In genomic region chr21:42075686-42076471, GRCh38 we compare ENCODE assay signal across 31 cellular contexts. TPM values are rescaled to one million over a fixed set of nuclear protein-coding genes. Genes with fewer than 3 reads are reported as not detected.
"Had no signal": no experiment of that assay in that cellular context is flagged by ENCODE, and none has a peak within 500 bp of the region (broad histone marks: within the 10 kb centered on the region; RNA-seq: fewer than 3 reads in every experiment).

No MANE protein-coding gene starts in this region.

- H3K27ac Mint-ChIP-seq: activated naive CD8-positive, alpha-beta T cell treated with anti-CD3 and anti-CD28 coated beads, Interleukin-2, amount 10 ng/mL, durations not matched to agents 7 days and 5 days; dendritic cell treated with granulocyte-macrophage colony-stimulating factor and Interleukin-4, amounts not matched to agents 40 ng/mL and 50 ng/mL, for 4 days; mesothelial cell of epicardium; T-cell had no signal

- H3K36me3 Mint-ChIP-seq: activated naive CD8-positive, alpha-beta T cell treated with anti-CD3 and anti-CD28 coated beads, Interleukin-2, amount 10 ng/mL, durations not matched to agents 7 days and 5 days; mesothelial cell of epicardium; T-cell had no signal

- DNase-seq: activated CD4-positive, alpha-beta T cell treated with anti-CD3 and anti-CD28 coated beads for 4 hours; activated CD4-positive, alpha-beta T cell treated with anti-CD3 and anti-CD28 coated beads, Interleukin-2, amount 50 U/mL, for 48 hours; activated CD8-positive, alpha-beta memory T cell treated with anti-CD3 and anti-CD28 coated beads, Interleukin-2, amount 50 U/mL, for 48 hours; activated naive CD4-positive, alpha-beta T cell treated with Interleukin-2 at 50 U/mL for 16 hours; activated naive CD8-positive, alpha-beta T cell treated with anti-CD3 and anti-CD28 coated beads, Interleukin-2, amount 10 ng/mL, durations not matched to agents 7 days and 5 days; activated T-cell treated with anti-CD3 and anti-CD28 coated beads, Interleukin-2, amount 50 U/mL, for 4 hours; amygdala; effector CD4-positive, alpha-beta T cell; erythroblast; foreskin fibroblast; nephron progenitor cell; nucleus accumbens; sigmoid colon; stimulated activated CD4-positive, alpha-beta T cell treated with anti-CD3 and anti-CD28 coated beads, Interleukin-4, amount 100 ng/mL, for 24 hours; stimulated activated naive CD4-positive, alpha-beta T cell treated with Interleukin-2 at 50 U/mL for 16 hours; T-cell had no signal

- H3K9me3 Mint-ChIP-seq: activated naive CD8-positive, alpha-beta T cell treated with anti-CD3 and anti-CD28 coated beads, Interleukin-2, amount 10 ng/mL, durations not matched to agents 7 days and 5 days; activated T-cell treated with anti-CD3 and anti-CD28 coated beads, Interleukin-2, amount 50 U/mL, for 4 hours; dendritic cell treated with granulocyte-macrophage colony-stimulating factor and Interleukin-4, amounts not matched to agents 40 ng/mL and 50 ng/mL, for 4 days; mesothelial cell of epicardium; nephron progenitor cell; T-cell had no signal

- H3K4me3 Mint-ChIP-seq: activated naive CD8-positive, alpha-beta T cell treated with anti-CD3 and anti-CD28 coated beads, Interleukin-2, amount 10 ng/mL, durations not matched to agents 7 days and 5 days; activated T-cell treated with anti-CD3 and anti-CD28 coated beads, Interleukin-2, amount 50 U/mL, for 4 hours; dendritic cell treated with granulocyte-macrophage colony-stimulating factor and Interleukin-4, amounts not matched to agents 40 ng/mL and 50 ng/mL, for 4 days; mesothelial cell of epicardium; nephron progenitor cell; T-cell had no signal

- FAIRE-seq: TTC549 had no signal

- H3K9me3 ChIP-seq: left lung, sigmoid colon, thoracic aorta had no signal

- H3K4me1 ChIP-seq: sigmoid colon had no signal

- H3K27ac ChIP-seq: cardiac muscle cell, left lung, sigmoid colon, thoracic aorta had no signal

- H3K36me3 ChIP-seq: cardiac muscle cell, left lung, sigmoid colon, thoracic aorta had no signal

- ATAC-seq: activated T-cell treated with anti-CD3 and anti-CD28 coated beads, Interleukin-2, amount 50 U/mL, for 4 hours; left lung; T-cell had no signal

- H3K4me3 ChIP-seq: cardiac muscle cell, left lung, lung, sigmoid colon, smooth muscle cell, thoracic aorta had no signal

- H3K27me3 Mint-ChIP-seq: activated naive CD8-positive, alpha-beta T cell treated with anti-CD3 and anti-CD28 coated beads, Interleukin-2, amount 10 ng/mL, durations not matched to agents 7 days and 5 days had no signal

RNA-seq across cellular contexts. Expression of gene UMODL1, which starts 4.8 kb away (rescaled TPM):
- total RNA-seq: activated CD8-positive, alpha-beta memory T cell treated with anti-CD3 and anti-CD28 coated beads for 36 hours; activated T-cell treated with anti-CD3 and anti-CD28 coated beads, Interleukin-2, amount 50 U/mL, for 4 hours; cardiac muscle cell; fibroblast of lung; glomerular endothelial cell; kidney epithelial cell; mesothelial cell of epicardium; myocyte; renal cortical epithelial cell; sigmoid colon; smooth muscle cell; ureter had no signal
- polyA plus RNA-seq: cardiac muscle cell, fibroblast of lung had no signal
